In genomic region chr9:88503845-88504764, GRCh38 we compare ENCODE assay signal across 1 cellular context.
TF ChIP-seq lines count a peak whose summit lies in the region.

No MANE protein-coding gene starts in this region.

TF ChIP-seq in IMR-90, 13 proteins besides CTCF, POLR2A, EP300 and RAD21:
- TF ChIP-seq MXI1 (IDR thresholded peaks at IDR 0.05; ENCODE audit: borderline replicate concordance, low read depth, low read length) (no peak), MAFK (IDR thresholded peaks at IDR 0.05; ENCODE audit: low read depth, low read length) (no peak), NFE2L2 (IDR thresholded peaks at IDR 0.05; ENCODE audit: low read depth, low read length) (no peak), FOS (IDR thresholded peaks at IDR 0.05; ENCODE audit: low read depth, low read length) (no peak), USF2 (IDR thresholded peaks at IDR 0.05; ENCODE audit: low read depth, low read length) (no peak), RCOR1 (IDR thresholded peaks at IDR 0.05; ENCODE audit: insufficient replicate concordance, low read length) (no peak), BHLHE40 (IDR thresholded peaks at IDR 0.05; ENCODE audit: low read depth, low read length) (no peak), RFX5 (IDR thresholded peaks at IDR 0.05; ENCODE audit: low read depth, low read length) (no peak), MAZ (IDR thresholded peaks at IDR 0.05; ENCODE audit: borderline replicate concordance, low read depth, low read length) (no peak), ELK1 (IDR thresholded peaks at IDR 0.05; ENCODE audit: borderline replicate concordance, low read depth, low read length) (no peak)
